ENCODE assay signal across 1 cellular context in the genomic region with DNA sequence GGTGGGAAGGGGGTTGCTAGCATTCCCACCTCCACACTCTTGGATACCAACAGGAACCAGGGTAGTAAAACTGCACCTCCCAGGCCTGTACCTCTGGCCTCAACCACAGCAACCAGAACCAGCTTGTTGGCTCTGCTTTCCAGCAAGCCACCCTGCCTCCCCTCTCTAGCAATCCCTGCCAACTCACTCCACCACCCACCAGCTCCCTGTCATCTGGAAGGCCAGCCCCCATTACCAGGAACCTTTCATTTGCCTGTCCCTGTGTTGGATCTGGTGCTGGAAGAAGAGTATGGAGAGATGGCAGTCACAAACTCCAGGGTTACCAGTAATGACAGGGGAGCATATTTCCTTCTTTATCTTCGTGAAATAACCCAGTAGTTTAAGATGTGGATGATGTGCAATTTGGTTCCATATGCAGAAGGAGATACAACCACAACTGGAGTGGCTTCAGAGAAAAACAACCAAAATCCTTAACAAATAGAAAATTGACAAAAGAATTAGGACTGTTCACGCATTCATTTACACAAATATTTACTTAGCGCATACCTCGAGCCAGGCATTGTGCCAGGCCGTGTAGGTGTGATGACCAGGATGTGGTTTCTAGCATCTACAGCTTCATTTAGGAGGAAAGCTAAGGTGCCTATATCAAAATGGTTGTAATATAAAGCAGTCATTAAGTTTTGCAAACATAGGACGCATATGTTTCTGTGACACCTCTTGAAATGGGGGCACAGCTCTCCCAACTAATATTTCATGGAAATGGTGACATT.
TF ChIP-seq lines count a peak whose summit lies in the region.

No MANE protein-coding gene starts in this region.

TF ChIP-seq in GM23338, 12 proteins besides CTCF, POLR2A, EP300 and RAD21 (continued from another document):
- TF ChIP-seq, protein P1, sequence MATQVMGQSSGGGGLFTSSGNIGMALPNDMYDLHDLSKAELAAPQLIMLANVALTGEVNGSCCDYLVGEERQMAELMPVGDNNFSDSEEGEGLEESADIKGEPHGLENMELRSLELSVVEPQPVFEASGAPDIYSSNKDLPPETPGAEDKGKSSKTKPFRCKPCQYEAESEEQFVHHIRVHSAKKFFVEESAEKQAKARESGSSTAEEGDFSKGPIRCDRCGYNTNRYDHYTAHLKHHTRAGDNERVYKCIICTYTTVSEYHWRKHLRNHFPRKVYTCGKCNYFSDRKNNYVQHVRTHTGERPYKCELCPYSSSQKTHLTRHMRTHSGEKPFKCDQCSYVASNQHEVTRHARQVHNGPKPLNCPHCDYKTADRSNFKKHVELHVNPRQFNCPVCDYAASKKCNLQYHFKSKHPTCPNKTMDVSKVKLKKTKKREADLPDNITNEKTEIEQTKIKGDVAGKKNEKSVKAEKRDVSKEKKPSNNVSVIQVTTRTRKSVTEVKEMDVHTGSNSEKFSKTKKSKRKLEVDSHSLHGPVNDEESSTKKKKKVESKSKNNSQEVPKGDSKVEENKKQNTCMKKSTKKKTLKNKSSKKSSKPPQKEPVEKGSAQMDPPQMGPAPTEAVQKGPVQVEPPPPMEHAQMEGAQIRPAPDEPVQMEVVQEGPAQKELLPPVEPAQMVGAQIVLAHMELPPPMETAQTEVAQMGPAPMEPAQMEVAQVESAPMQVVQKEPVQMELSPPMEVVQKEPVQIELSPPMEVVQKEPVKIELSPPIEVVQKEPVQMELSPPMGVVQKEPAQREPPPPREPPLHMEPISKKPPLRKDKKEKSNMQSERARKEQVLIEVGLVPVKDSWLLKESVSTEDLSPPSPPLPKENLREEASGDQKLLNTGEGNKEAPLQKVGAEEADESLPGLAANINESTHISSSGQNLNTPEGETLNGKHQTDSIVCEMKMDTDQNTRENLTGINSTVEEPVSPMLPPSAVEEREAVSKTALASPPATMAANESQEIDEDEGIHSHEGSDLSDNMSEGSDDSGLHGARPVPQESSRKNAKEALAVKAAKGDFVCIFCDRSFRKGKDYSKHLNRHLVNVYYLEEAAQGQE (IDR thresholded peaks at IDR 0.05; ENCODE audit: unreplicated experiment) = no peak
- TF ChIP-seq, protein P2, sequence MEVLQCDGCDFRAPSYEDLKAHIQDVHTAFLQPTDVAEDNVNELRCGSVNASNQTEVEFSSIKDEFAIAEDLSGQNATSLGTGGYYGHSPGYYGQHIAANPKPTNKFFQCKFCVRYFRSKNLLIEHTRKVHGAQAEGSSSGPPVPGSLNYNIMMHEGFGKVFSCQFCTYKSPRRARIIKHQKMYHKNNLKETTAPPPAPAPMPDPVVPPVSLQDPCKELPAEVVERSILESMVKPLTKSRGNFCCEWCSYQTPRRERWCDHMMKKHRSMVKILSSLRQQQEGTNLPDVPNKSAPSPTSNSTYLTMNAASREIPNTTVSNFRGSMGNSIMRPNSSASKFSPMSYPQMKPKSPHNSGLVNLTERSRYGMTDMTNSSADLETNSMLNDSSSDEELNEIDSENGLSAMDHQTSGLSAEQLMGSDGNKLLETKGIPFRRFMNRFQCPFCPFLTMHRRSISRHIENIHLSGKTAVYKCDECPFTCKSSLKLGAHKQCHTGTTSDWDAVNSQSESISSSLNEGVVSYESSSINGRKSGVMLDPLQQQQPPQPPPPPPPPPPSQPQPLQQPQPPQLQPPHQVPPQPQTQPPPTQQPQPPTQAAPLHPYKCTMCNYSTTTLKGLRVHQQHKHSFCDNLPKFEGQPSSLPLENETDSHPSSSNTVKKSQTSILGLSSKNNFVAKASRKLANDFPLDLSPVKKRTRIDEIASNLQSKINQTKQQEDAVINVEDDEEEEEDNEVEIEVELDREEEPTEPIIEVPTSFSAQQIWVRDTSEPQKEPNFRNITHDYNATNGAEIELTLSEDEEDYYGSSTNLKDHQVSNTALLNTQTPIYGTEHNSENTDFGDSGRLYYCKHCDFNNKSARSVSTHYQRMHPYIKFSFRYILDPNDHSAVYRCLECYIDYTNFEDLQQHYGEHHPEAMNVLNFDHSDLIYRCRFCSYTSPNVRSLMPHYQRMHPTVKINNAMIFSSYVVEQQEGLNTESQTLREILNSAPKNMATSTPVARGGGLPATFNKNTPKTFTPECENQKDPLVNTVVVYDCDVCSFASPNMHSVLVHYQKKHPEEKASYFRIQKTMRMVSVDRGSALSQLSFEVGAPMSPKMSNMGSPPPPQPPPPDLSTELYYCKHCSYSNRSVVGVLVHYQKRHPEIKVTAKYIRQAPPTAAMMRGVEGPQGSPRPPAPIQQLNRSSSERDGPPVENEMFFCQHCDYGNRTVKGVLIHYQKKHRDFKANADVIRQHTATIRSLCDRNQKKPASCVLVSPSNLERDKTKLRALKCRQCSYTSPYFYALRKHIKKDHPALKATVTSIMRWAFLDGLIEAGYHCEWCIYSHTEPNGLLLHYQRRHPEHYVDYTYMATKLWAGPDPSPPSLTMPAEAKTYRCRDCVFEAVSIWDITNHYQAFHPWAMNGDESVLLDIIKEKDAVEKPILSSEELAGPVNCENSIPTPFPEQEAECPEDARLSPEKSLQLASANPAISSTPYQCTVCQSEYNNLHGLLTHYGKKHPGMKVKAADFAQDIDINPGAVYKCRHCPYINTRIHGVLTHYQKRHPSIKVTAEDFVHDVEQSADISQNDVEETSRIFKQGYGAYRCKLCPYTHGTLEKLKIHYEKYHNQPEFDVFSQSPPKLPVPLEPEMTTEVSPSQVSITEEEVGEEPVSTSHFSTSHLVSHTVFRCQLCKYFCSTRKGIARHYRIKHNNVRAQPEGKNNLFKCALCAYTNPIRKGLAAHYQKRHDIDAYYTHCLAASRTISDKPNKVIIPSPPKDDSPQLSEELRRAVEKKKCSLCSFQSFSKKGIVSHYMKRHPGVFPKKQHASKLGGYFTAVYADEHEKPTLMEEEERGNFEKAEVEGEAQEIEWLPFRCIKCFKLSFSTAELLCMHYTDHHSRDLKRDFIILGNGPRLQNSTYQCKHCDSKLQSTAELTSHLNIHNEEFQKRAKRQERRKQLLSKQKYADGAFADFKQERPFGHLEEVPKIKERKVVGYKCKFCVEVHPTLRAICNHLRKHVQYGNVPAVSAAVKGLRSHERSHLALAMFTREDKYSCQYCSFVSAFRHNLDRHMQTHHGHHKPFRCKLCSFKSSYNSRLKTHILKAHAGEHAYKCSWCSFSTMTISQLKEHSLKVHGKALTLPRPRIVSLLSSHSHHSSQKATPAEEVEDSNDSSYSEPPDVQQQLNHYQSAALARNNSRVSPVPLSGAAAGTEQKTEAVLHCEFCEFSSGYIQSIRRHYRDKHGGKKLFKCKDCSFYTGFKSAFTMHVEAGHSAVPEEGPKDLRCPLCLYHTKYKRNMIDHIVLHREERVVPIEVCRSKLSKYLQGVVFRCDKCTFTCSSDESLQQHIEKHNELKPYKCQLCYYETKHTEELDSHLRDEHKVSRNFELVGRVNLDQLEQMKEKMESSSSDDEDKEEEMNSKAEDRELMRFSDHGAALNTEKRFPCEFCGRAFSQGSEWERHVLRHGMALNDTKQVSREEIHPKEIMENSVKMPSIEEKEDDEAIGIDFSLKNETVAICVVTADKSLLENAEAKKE (CRISPR knock-in tag; IDR thresholded peaks at IDR 0.05) = no peak
